Comparison of ENCODE assay signal across 8 cellular contexts in genomic region chr12:53476769-53477209, GRCh38. TPM values are rescaled to one million over a fixed set of nuclear protein-coding genes. Genes with fewer than 3 reads are reported as not detected.
DNase-seq lines count a peak whose midpoint lies in the region; ATAC-seq, FAIRE-seq and TF ChIP-seq lines count a peak whose summit lies in the region.

No MANE protein-coding gene starts in this region.

- H3K9ac ChIP-seq in SU-DHL-6 (ENCODE audit: low read length) = no peak overlapping the region

- ATAC-seq in heart left ventricle = peak in 1 of 4 donors; percentile 43
- no peak for ATAC-seq in HG03108 (IDR thresholded peaks at IDR 0.05; ENCODE audit: unreplicated experiment)

- peaks cover 81% of the 10 kb centered on the region for H3F3A ChIP-seq in SU-DHL-6 (ENCODE audit: insufficient read depth)

- in situ Hi-C loops in ACHN (cut with HindIII; ENCODE audit: low pct_ligation_motif_present, low pct_unique_long_range_greater_than_20kb, low sequenced_read_pairs) = no loop called here

- peaks cover 67% of the 10 kb centered on the region for H3K36me3 ChIP-seq in SU-DHL-6 (ENCODE audit: low read length)
- H3K36me3 ChIP-seq in heart left ventricle = peaks cover 0 to 100% (median 100%) of the 10 kb centered on the region in 9 donors
- H3K36me3 ChIP-seq in vagina = peaks cover 0 to 92% of the 10 kb centered on the region in 2 donors

- peak; percentile 28 for TF ChIP-seq CTCF in SU-DHL-6 (IDR thresholded peaks at IDR 0.05; ENCODE audit: insufficient read depth, low read length, poor library complexity, severe bottlenecking)
- peak in 9 of 12 donors; percentile 8 to 47 (median 21) for TF ChIP-seq CTCF in heart left ventricle (IDR thresholded peaks at IDR 0.05)
- TF ChIP-seq CTCF in vagina (IDR thresholded peaks at IDR 0.05) = no peak

- WGBS in heart left ventricle, 4 donors = 50 to 62% (median 61%) methylated on average over 2 of the region's 2 CpGs

- H3K79me2 ChIP-seq in SU-DHL-6 (ENCODE audit: insufficient read depth, low read length) = peaks cover 31% of the 10 kb centered on the region

- no peak for TF ChIP-seq POLR2A in GM12891 (IDR thresholded peaks at IDR 0.05; ENCODE audit: low read depth, low read length)
- no peak for TF ChIP-seq POLR2A in heart left ventricle (IDR thresholded peaks at IDR 0.05)
- no peak for TF ChIP-seq POLR2A in vagina (IDR thresholded peaks at IDR 0.05)

- H4K20me1 ChIP-seq in SU-DHL-6 (ENCODE audit: low read depth, low read length) = peaks cover 31% of the 10 kb centered on the region; the same call in 1 of the 2 replicates

- no peak overlapping the region for H2AFZ ChIP-seq in SU-DHL-6 (ENCODE audit: low read depth, low read length, severe bottlenecking)

- H3K4me1 ChIP-seq in heart left ventricle (peaks cover 0 to 81% (median 51%) of the 10 kb centered on the region in 12 donors), vagina (peaks cover 40% of the 10 kb centered on the region)

- no peaks in the 10 kb centered on the region for H3K9me3 ChIP-seq in SU-DHL-6 (ENCODE audit: insufficient read depth, low read length)
- H3K9me3 ChIP-seq in heart left ventricle = no peaks in the 10 kb centered on the region
- H3K9me3 ChIP-seq in vagina = no peaks in the 10 kb centered on the region

- no peaks in the 10 kb centered on the region for H3K27me3 ChIP-seq in SU-DHL-6 (ENCODE audit: low read length)
- H3K27me3 ChIP-seq in heart left ventricle = no peaks in the 10 kb centered on the region
- no peaks in the 10 kb centered on the region for H3K27me3 ChIP-seq in vagina

- H3K4me3 ChIP-seq in SU-DHL-6 (ENCODE audit: insufficient read depth, low read length, poor library complexity, severe bottlenecking) (no peak overlapping the region), heart left ventricle (no peak overlapping the region), vagina (no peak overlapping the region)

- H3K27ac ChIP-seq in SU-DHL-6 (ENCODE audit: low read depth, low read length) (no peak overlapping the region), heart left ventricle (peak overlapping the region in 1 of 12 donors; percentile 12), vagina (no peak overlapping the region)

- no peaks in the 10 kb centered on the region for H3K9me2 ChIP-seq in SU-DHL-6 (replicated peaks; ENCODE audit: insufficient read depth, low read length)

- no peak overlapping the region for H3K4me2 ChIP-seq in SU-DHL-6 (ENCODE audit: low read depth, low read length, poor library complexity, severe bottlenecking)

- FAIRE-seq in GM12891 (lab: Jason Lieb, UNC) = no peak

- intact Hi-C loops in heart left ventricle (cut with DNase I) = no loop called here
- intact Hi-C loops in vagina (cut with DNase I) = no loop called here

- peak; percentile 66 for DNase-seq in ACHN
- DNase-seq in GM12891 (ENCODE audit: insufficient read length, low spot score) = no peak
- DNase-seq in heart left ventricle = no peak
- no peak for DNase-seq in A172 (ENCODE audit: low spot score)
- DNase-seq in SW480 (ENCODE audit: low spot score) = no peak
- no peak for DNase-seq in vagina (ENCODE audit: extremely low spot score in 2 of 2)

TF ChIP-seq in GM12891, 5 proteins besides CTCF, POLR2A, EP300 and RAD21:
- TF ChIP-seq POLR2AphosphoS5 (IDR thresholded peaks at IDR 0.05; ENCODE audit: low read depth, low read length) (0 out of 2 replicates have a peak, but pooled peaks have one; percentile 54), TAF1 (IDR thresholded peaks at IDR 0.05; ENCODE audit: low read depth, low read length) (no peak)

RNA-seq across cellular contexts. Expression of gene MAP3K12, which starts 22.5 kb away (rescaled TPM):
- polyA plus RNA-seq in GM12891 (2012; ENCODE audit: low read depth, missing spikeins) = 12.2 TPM
- 10 to 100 TPM in 2 of 9 donors, 1 to 10 TPM in 7; 3.3 to 12.6 (median 4.2) TPM for total RNA-seq in heart left ventricle
- 1 to 10 TPM; 4.5 to 6.5 TPM for polyA plus RNA-seq in heart left ventricle
- 14.0 and 14.7 TPM in 2 replicates for total RNA-seq in A172 (2014; rRNA removed; shearing (Covaris generic))
- total RNA-seq in vagina = 21.9 TPM

RNA-seq across cellular contexts. Expression of gene TARBP2, which starts 24.3 kb away (rescaled TPM):
- polyA plus RNA-seq in GM12891 (2012; ENCODE audit: low read depth, missing spikeins) = 28.3 TPM
- total RNA-seq in heart left ventricle (10 to 100 TPM in 5 of 9 donors, 1 to 10 TPM in 4; 7.8 to 19.5 (median 10.1) TPM), vagina (17.7 TPM)
- 10 to 100 TPM; 12.6 to 23.5 TPM for polyA plus RNA-seq in heart left ventricle
- 53.2 and 60.0 TPM in 2 replicates for total RNA-seq in A172 (2014; rRNA removed; shearing (Covaris generic))

RNA-seq across cellular contexts. Expression of gene PCBP2, which starts 24.9 kb away (rescaled TPM):
- 546 TPM for polyA plus RNA-seq in GM12891 (2012; ENCODE audit: low read depth, missing spikeins)
- total RNA-seq in heart left ventricle (100 to 1,000 TPM; 293 to 642 (median 559) TPM), vagina (488 TPM)
- polyA plus RNA-seq in heart left ventricle = 100 to 1,000 TPM; 290 to 343 TPM
- total RNA-seq in A172 (2014; rRNA removed; shearing (Covaris generic)) = 107 and 137 TPM in 2 replicates

RNA-seq across cellular contexts. Expression of gene NPFF, which starts 30.5 kb away (rescaled TPM):
- polyA plus RNA-seq in GM12891 (2012; ENCODE audit: low read depth, missing spikeins) = 0.31 TPM
- total RNA-seq in heart left ventricle (not detected), vagina (not detected)
- not detected for polyA plus RNA-seq in heart left ventricle
- total RNA-seq in A172 (2014; rRNA removed; shearing (Covaris generic)) = not detected in 2 replicates

RNA-seq across cellular contexts. Expression of gene PRR13, which starts 35.3 kb away (rescaled TPM):
- 315 TPM for polyA plus RNA-seq in GM12891 (2012; ENCODE audit: low read depth, missing spikeins)
- 100 to 1,000 TPM in 1 of 9 donors, 10 to 100 TPM in 8; 25.7 to 100 (median 53.1) TPM for total RNA-seq in heart left ventricle
- polyA plus RNA-seq in heart left ventricle = 100 to 1,000 TPM in 1 of 2 donors, 10 to 100 TPM in 1; 39.5 to 121 TPM
- total RNA-seq in A172 (2014; rRNA removed; shearing (Covaris generic)) = 75.2 and 180 TPM in 2 replicates
- total RNA-seq in vagina = 54.0 TPM

Comparison
In these comparisons a context has a peak if more than half of its experiments do, and no peak if none do; other contexts are left out.
1. CTCF ChIP-seq: peak in SU-DHL-6 (single experiment) and heart left ventricle (9 of 12); none in vagina (0 of 3).